In genomic region chr1:239999170-239999569, GRCh38 we compare ENCODE assay signal across 16 cellular contexts.
"Had no signal": no experiment of that assay in that cellular context is flagged by ENCODE, and none has a peak within 500 bp of the region (broad histone marks: within the 10 kb centered on the region; RNA-seq: fewer than 3 reads in every experiment).

No MANE protein-coding gene starts in this region.

- H3K4me3 ChIP-seq: tibial artery, vagina had no signal

- H3K4me3 Mint-ChIP-seq: activated naive CD8-positive, alpha-beta T cell treated with anti-CD3 and anti-CD28 coated beads, Interleukin-2, amount 50 U/mL, for 24 hours; effector memory CD8-positive, alpha-beta T cell; natural killer cell; stimulated activated memory B cell treated with anti-CD40 and anti-IgM and Interleukin-4, amounts not matched to agents 10 μg/mL and 1 μg/mL and 100 μg/mL, for 72 hours had no signal

- H3K4me1 Mint-ChIP-seq: stimulated activated memory B cell treated with anti-CD40 and anti-IgM and Interleukin-4, amounts not matched to agents 10 μg/mL and 1 μg/mL and 100 μg/mL, for 72 hours had no signal

- H3K9me3 ChIP-seq: neutrophil, tibial artery, vagina had no signal

- H3K36me3 ChIP-seq: neutrophil, tibial artery, vagina had no signal

- H3K36me3 Mint-ChIP-seq: stimulated activated memory B cell treated with anti-CD40 and anti-IgM and Interleukin-4, amounts not matched to agents 10 μg/mL and 1 μg/mL and 100 μg/mL, for 72 hours had no signal

- DNase-seq: activated CD4-positive, CD25-positive, alpha-beta regulatory T cell treated with anti-CD3 and anti-CD28 coated beads, Interleukin-2, amount 50 U/mL, for 72 hours; activated naive CD4-positive, alpha-beta T cell treated with Interleukin-2 at 50 U/mL for 16 hours; activated naive CD8-positive, alpha-beta T cell treated with anti-CD3 and anti-CD28 coated beads, Interleukin-2, amount 50 U/mL, for 24 hours; dermis blood vessel endothelial cell; effector memory CD8-positive, alpha-beta T cell; foreskin melanocyte; head of caudate nucleus; mesenchymal stem cell; natural killer cell; posterior cingulate gyrus; retina; tibial artery had no signal

- H3K27ac ChIP-seq: epithelial cell of prostate, neutrophil, tibial artery, vagina had no signal

- H3K27ac Mint-ChIP-seq: activated naive CD8-positive, alpha-beta T cell treated with anti-CD3 and anti-CD28 coated beads, Interleukin-2, amount 50 U/mL, for 24 hours; effector memory CD8-positive, alpha-beta T cell; natural killer cell; stimulated activated memory B cell treated with anti-CD40 and anti-IgM and Interleukin-4, amounts not matched to agents 10 μg/mL and 1 μg/mL and 100 μg/mL, for 72 hours had no signal

- H3K9me3 Mint-ChIP-seq: natural killer cell had no signal
